4 cellular contexts compared by ENCODE assay signal in genomic region chr20:24946376-24946775, GRCh38. TPM values are rescaled to one million over a fixed set of nuclear protein-coding genes. Genes with fewer than 3 reads are reported as not detected.
"Had no signal": no experiment of that assay in that cellular context is flagged by ENCODE, and none has a peak within 500 bp of the region (broad histone marks: within the 10 kb centered on the region; RNA-seq: fewer than 3 reads in every experiment).

No MANE protein-coding gene starts in this region.

RNA-seq across cellular contexts. Expression of gene CST7, which starts 2.7 kb away (rescaled TPM):
- total RNA-seq: neural crest cell, osteocyte, pulmonary artery endothelial cell, smooth muscle cell had no signal
